7 cellular contexts compared by ENCODE assay signal in the genomic region with DNA sequence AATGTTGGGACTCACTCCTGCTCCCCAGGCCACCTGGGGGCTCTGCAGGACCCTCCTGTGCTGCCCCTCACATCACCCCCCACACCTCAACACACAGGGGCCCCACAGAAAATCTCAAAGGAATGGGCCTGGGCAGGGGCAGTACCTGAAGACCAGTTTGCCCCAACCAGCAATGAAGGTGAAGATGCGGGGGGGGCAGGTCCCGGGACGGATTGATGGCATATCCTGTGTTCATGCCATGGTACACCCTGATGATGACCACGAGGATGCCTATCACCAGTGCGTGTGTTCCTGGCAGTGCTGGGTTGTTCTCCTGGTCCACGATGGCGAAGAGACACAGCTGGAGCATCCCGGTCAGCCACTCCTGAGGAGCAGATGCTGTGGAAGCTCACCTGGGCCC.
DNase-seq lines count a peak whose midpoint lies in the region; ATAC-seq, FAIRE-seq and TF ChIP-seq lines count a peak whose summit lies in the region.
"Not testable (repeated sequence)": the region's sequence is repeated elsewhere in the genome, so short reads cannot be mapped to it uniquely, and the experiment has no call there.

No MANE protein-coding gene starts in this region.

- ATAC-seq in Right ventricle myocardium inferior; natural killer cell treated with Interleukin-12 subunit alpha and Interleukin-12 subunit beta and Interleukin-15 and Interleukin-18, amount 100 ng/mL, for 72 hours: not testable (repeated sequence)

- not testable (repeated sequence) for TF ChIP-seq EP300 in sigmoid colon (IDR thresholded peaks at IDR 0.05)

- H3K4me3 Mint-ChIP-seq in natural killer cell treated with Interleukin-12 subunit alpha and Interleukin-12 subunit beta and Interleukin-15 and Interleukin-18, amount 100 ng/mL, for 72 hours; type B pancreatic cell: not testable (repeated sequence)

- not testable (repeated sequence) for H3K9ac ChIP-seq in kidney (ENCODE audit: low read length in 2 of 2)

- not testable (repeated sequence) for H3K27ac ChIP-seq in WERI-Rb-1; kidney (ENCODE audit: low read depth in 2 of 2, low read length in 2 of 2); sigmoid colon

- not testable (repeated sequence) for H3K27ac Mint-ChIP-seq in natural killer cell treated with Interleukin-12 subunit alpha and Interleukin-12 subunit beta and Interleukin-15 and Interleukin-18, amount 100 ng/mL, for 72 hours; type B pancreatic cell

- H3K36me3 Mint-ChIP-seq in natural killer cell treated with Interleukin-12 subunit alpha and Interleukin-12 subunit beta and Interleukin-15 and Interleukin-18, amount 100 ng/mL, for 72 hours; type B pancreatic cell: not testable (repeated sequence)

- H3K9me3 ChIP-seq in WERI-Rb-1 (ENCODE audit: severe bottlenecking); kidney (ENCODE audit: control insufficient read depth in 1 of 2, low read length in 2 of 2); sigmoid colon: not testable (repeated sequence)

- TF ChIP-seq CTCF in WERI-Rb-1 (IDR thresholded peaks at IDR 0.05; ENCODE audit: low read depth, low read length); kidney (IDR thresholded peaks at IDR 0.05; ENCODE audit: borderline replicate concordance, extremely low read depth, insufficient read depth); sigmoid colon (IDR thresholded peaks at IDR 0.05); type B pancreatic cell (conservative IDR thresholded peaks at IDR 0.05): not testable (repeated sequence)

- not testable (repeated sequence) for H3K9me3 Mint-ChIP-seq in natural killer cell treated with Interleukin-12 subunit alpha and Interleukin-12 subunit beta and Interleukin-15 and Interleukin-18, amount 100 ng/mL, for 72 hours; type B pancreatic cell

- FAIRE-seq in kidney (lab: Jason Lieb, UNC): not testable (repeated sequence)

- H3K27me3 ChIP-seq in WERI-Rb-1 (ENCODE audit: insufficient read depth, low read depth, severe bottlenecking); sigmoid colon: not testable (repeated sequence)

- not testable (repeated sequence) for H3K4me3 ChIP-seq in WERI-Rb-1 (ENCODE audit: low read depth, low read length); kidney (ENCODE audit: low read length in 2 of 2); sigmoid colon

- not testable (repeated sequence) for TF ChIP-seq POLR2A in sigmoid colon (IDR thresholded peaks at IDR 0.05)

- DNase-seq in WERI-Rb-1: peak; percentile 6
- peak; percentile 38 for DNase-seq in activated effector memory CD4-positive, alpha-beta T cell treated with anti-CD3 and anti-CD28 coated beads, Interleukin-2, amount 50 U/mL, for 16 hours
- peak; percentile 54 for DNase-seq in Right ventricle myocardium inferior (ENCODE audit: missing footprints)
- DNase-seq in kidney: peak; percentile 51
- DNase-seq in natural killer cell treated with Interleukin-12 subunit alpha and Interleukin-12 subunit beta and Interleukin-15 and Interleukin-18, amount 100 ng/mL, for 72 hours (ENCODE audit: low spot score): peak; percentile 34
- DNase-seq in sigmoid colon: peak; percentile 62
- DNase-seq in type B pancreatic cell (ENCODE audit: extremely low spot score, unreplicated experiment): peak; percentile 43

- not testable (repeated sequence) for H3K36me3 ChIP-seq in WERI-Rb-1; kidney (ENCODE audit: control insufficient read depth in 1 of 2, insufficient read depth in 2 of 2, low read length in 2 of 2); sigmoid colon

- WGBS in sigmoid colon, 2 donors: 93 to 96% methylated on average over 4 to 5 of the region's 8 CpGs

- H3K4me1 ChIP-seq in kidney (ENCODE audit: control insufficient read depth in 1 of 2, insufficient read depth in 1 of 2, low read depth in 1 of 2, low read length in 2 of 2); sigmoid colon: not testable (repeated sequence)

- H3K27me3 Mint-ChIP-seq in natural killer cell treated with Interleukin-12 subunit alpha and Interleukin-12 subunit beta and Interleukin-15 and Interleukin-18, amount 100 ng/mL, for 72 hours; type B pancreatic cell: not testable (repeated sequence)

- intact Hi-C loops in Right ventricle myocardium inferior (cut with DNase I); kidney (cut with DNase I); sigmoid colon (cut with DNase I): not testable (repeated sequence)

- H3K4me1 Mint-ChIP-seq in natural killer cell treated with Interleukin-12 subunit alpha and Interleukin-12 subunit beta and Interleukin-15 and Interleukin-18, amount 100 ng/mL, for 72 hours (ENCODE audit: low read depth in 2 of 2); type B pancreatic cell (ENCODE audit: unreplicated experiment): not testable (repeated sequence)

Comparison
In these comparisons a context has a peak if more than half of its experiments do, and no peak if none do; other contexts are left out.
1. DNase-seq: peak in every context shown above with its lines; median percentile 62 in sigmoid colon; 54 in Right ventricle myocardium inferior; 51 in kidney; 43 in type B pancreatic cell; 38 in activated effector memory CD4-positive, alpha-beta T cell treated with anti-CD3 and anti-CD28 coated beads, Interleukin-2, amount 50 U/mL, for 16 hours; 34 in natural killer cell treated with Interleukin-12 subunit alpha and Interleukin-12 subunit beta and Interleukin-15 and Interleukin-18, amount 100 ng/mL, for 72 hours; 6 in WERI-Rb-1.